Comparison of ENCODE assay signal across 26 cellular contexts in genomic region chr15:95680693-95681092, GRCh38.
"Had no signal": no experiment of that assay in that cellular context is flagged by ENCODE, and none has a peak within 500 bp of the region (broad histone marks: within the 10 kb centered on the region; RNA-seq: fewer than 3 reads in every experiment).

No MANE protein-coding gene starts in this region.

- H3K4me3 Mint-ChIP-seq: activated CD8-positive, alpha-beta memory T cell treated with anti-CD3 and anti-CD28 coated beads, Interleukin-2, amount 10 ng/mL, durations not matched to agents 7 days and 5 days; activated CD8-positive, alpha-beta T cell treated with anti-CD3 and anti-CD28 coated beads, Interleukin-2, amount 10 ng/mL, durations not matched to agents 7 days and 5 days; activated naive CD8-positive, alpha-beta T cell; activated T-cell treated with anti-CD3 and anti-CD28 coated beads, Interleukin-2, amount 50 U/mL, for 72 hours; brain; immature natural killer cell; natural killer cell; WTC11 had no signal

- H3K4me1 Mint-ChIP-seq: activated CD8-positive, alpha-beta memory T cell treated with anti-CD3 and anti-CD28 coated beads, Interleukin-2, amount 10 ng/mL, durations not matched to agents 7 days and 5 days; natural killer cell had no signal

- ATAC-seq: activated CD8-positive, alpha-beta memory T cell treated with anti-CD3 and anti-CD28 coated beads, Interleukin-2, amount 10 ng/mL, durations not matched to agents 7 days and 5 days; activated CD8-positive, alpha-beta T cell treated with anti-CD3 and anti-CD28 coated beads, Interleukin-2, amount 10 ng/mL, durations not matched to agents 7 days and 5 days; activated T-cell treated with anti-CD3 and anti-CD28 coated beads, Interleukin-2, amount 50 U/mL, for 72 hours; left lung; lower lobe of right lung; natural killer cell; right cardiac atrium; WTC11 had no signal

- H3K36me3 ChIP-seq: cardiac muscle cell, colonic mucosa, left lung, lower lobe of right lung, upper lobe of left lung had no signal

- H3K9me3 ChIP-seq: colonic mucosa, left lung, lower lobe of right lung, upper lobe of left lung had no signal

- H3K9me3 Mint-ChIP-seq: immature natural killer cell, natural killer cell had no signal

- DNase-seq: activated CD8-positive, alpha-beta memory T cell treated with anti-CD3 and anti-CD28 coated beads, Interleukin-2, amount 10 ng/mL, durations not matched to agents 7 days and 5 days; activated CD8-positive, alpha-beta T cell treated with anti-CD3 and anti-CD28 coated beads, Interleukin-2, amount 10 ng/mL, durations not matched to agents 7 days and 5 days; activated effector memory CD4-positive, alpha-beta T cell treated with Interleukin-2 at 50 U/mL for 16 hours; activated naive CD4-positive, alpha-beta T cell treated with Interleukin-2 at 50 U/mL for 16 hours; activated T-cell treated with anti-CD3 and anti-CD28 coated beads, Interleukin-2, amount 50 U/mL, for 72 hours; anterior cingulate cortex; cerebellar nuclear complex; colonic mucosa; effector memory CD4-positive, alpha-beta T cell; head of caudate nucleus; hypothalamus; immature natural killer cell; left lung; lower lobe of right lung; mesenchymal stem cell; natural killer cell; posterior cingulate gyrus; right cardiac atrium; stimulated activated CD4-positive, alpha-beta T cell treated with anti-CD3 and anti-CD28 coated beads, Interleukin-2, amount 100 ng/mL, for 48 hours; stimulated activated naive CD4-positive, alpha-beta T cell treated with Interleukin-2 at 50 U/mL for 16 hours; T-helper 2 cell; upper lobe of left lung had no signal

- H3K27ac ChIP-seq: cardiac muscle cell, colonic mucosa, left lung, lower lobe of right lung, upper lobe of left lung had no signal

- H3K27ac Mint-ChIP-seq: activated CD8-positive, alpha-beta memory T cell treated with anti-CD3 and anti-CD28 coated beads, Interleukin-2, amount 10 ng/mL, durations not matched to agents 7 days and 5 days; activated CD8-positive, alpha-beta T cell treated with anti-CD3 and anti-CD28 coated beads, Interleukin-2, amount 10 ng/mL, durations not matched to agents 7 days and 5 days; activated naive CD8-positive, alpha-beta T cell; activated T-cell treated with anti-CD3 and anti-CD28 coated beads, Interleukin-2, amount 50 U/mL, for 72 hours; immature natural killer cell; natural killer cell; WTC11 had no signal

- H3K27me3 ChIP-seq: cardiac muscle cell, colonic mucosa, left lung, upper lobe of left lung had no signal

- H3K4me3 ChIP-seq: cardiac muscle cell, colonic mucosa, left lung, lower lobe of right lung, upper lobe of left lung had no signal

- H3K4me1 ChIP-seq: colonic mucosa, left lung, lower lobe of right lung, upper lobe of left lung had no signal

- H3K27me3 Mint-ChIP-seq: activated CD8-positive, alpha-beta memory T cell treated with anti-CD3 and anti-CD28 coated beads, Interleukin-2, amount 10 ng/mL, durations not matched to agents 7 days and 5 days had no signal

- H3K36me3 Mint-ChIP-seq: activated CD8-positive, alpha-beta memory T cell treated with anti-CD3 and anti-CD28 coated beads, Interleukin-2, amount 10 ng/mL, durations not matched to agents 7 days and 5 days; activated naive CD8-positive, alpha-beta T cell; brain; natural killer cell; WTC11 had no signal
